ENCODE assay signal across 9 cellular contexts in the genomic region with DNA sequence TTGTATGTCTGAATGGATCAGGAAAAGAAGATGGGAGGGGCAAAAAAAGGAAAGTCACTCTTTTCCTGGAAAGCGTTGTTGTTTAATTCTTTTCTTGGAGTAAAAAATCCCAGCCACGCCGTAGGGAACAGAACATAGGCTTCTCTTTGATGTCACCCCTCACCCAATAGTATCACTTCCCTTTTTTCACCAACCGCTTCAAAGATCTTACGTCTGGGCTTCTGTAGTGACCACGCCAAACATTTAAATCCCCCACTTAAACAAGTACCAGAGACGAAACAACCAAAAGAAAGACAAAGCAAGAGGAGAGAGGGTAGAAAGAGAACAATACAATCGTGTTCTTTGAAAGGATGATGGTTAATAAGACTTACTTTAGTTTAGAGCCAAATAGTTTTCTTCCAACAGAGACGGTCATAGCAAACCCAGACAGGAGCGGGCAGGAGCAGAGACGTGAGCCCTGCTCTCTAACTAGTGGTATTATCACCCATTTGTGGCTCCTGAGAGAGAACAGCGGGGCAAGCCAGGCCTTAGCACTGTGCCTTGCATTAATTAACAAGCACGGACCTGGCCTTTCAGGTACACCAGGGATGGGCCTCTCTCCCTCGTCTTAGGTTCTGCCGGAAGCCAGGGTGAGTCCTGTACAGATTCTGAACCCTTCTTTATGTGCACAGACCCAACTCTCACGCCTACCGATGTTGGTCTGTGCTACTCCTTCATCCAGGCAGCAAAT. TPM values are rescaled to one million over a fixed set of nuclear protein-coding genes. Genes with fewer than 3 reads are reported as not detected.
DNase-seq lines count a peak whose midpoint lies in the region; ATAC-seq and TF ChIP-seq lines count a peak whose summit lies in the region.
"Had no signal": no experiment of that assay in that cellular context is flagged by ENCODE, and none has a peak within 500 bp of the region (broad histone marks: within the 10 kb centered on the region; RNA-seq: fewer than 3 reads in every experiment).

No MANE protein-coding gene starts in this region.

- BruUV-seq in OCI-LY7 (replicated peaks; lab: Mats Ljungman, UMichigan) = no TSS peak

- H3K9me3 ChIP-seq in heart right ventricle (no peaks in the 10 kb centered on the region), left ventricle myocardium inferior (replicated peaks) (no peaks in the 10 kb centered on the region), OCI-LY7 (ENCODE audit: low read length) (no peaks in the 10 kb centered on the region), breast epithelium (no peaks in the 10 kb centered on the region)
- no peaks in the 10 kb centered on the region for H3K9me3 ChIP-seq in CD4-positive, alpha-beta memory T cell (ENCODE audit: control insufficient read depth in 1 of 2, low read length in 2 of 2)

- 87 to 89% methylated on average over 17 of the region's 17 CpGs for WGBS in heart right ventricle, 2 donors

- H3K4me1 ChIP-seq in heart right ventricle (peaks cover 0 to 59% (median 16%) of the 10 kb centered on the region in 9 donors), left ventricle myocardium inferior (peaks cover 11% of the 10 kb centered on the region), OCI-LY7 (ENCODE audit: insufficient read depth, low read length, poor library complexity, severe bottlenecking) (peaks cover 56% of the 10 kb centered on the region), breast epithelium (no peaks in the 10 kb centered on the region)
- peaks cover 43% of the 10 kb centered on the region for H3K4me1 ChIP-seq in CD4-positive, alpha-beta memory T cell (ENCODE audit: insufficient read depth, low read length)

- no peaks in the 10 kb centered on the region for H3K27me3 Mint-ChIP-seq in CD4-positive, alpha-beta memory T cell

- TF ChIP-seq CTCF in heart right ventricle (IDR thresholded peaks at IDR 0.05) (no peak), left ventricle myocardium inferior (IDR thresholded peaks at IDR 0.05; ENCODE audit: borderline replicate concordance) (no peak), OCI-LY7 (conservative IDR thresholded peaks at IDR 0.05; ENCODE audit: low read length) (no peak), breast epithelium (IDR thresholded peaks at IDR 0.05) (no peak)

- POLR2A ChIA-PET in OCI-LY7 (lab: Charles Lee) = no interaction called here
- POLR2A ChIA-PET in CD4-positive, alpha-beta memory T cell (lab: Charles Lee; ENCODE audit: partially characterized antibody) = no interaction called here

- peak overlapping the region; percentile 73; the same call in 1 of the 2 replicates for H2AFZ ChIP-seq in OCI-LY7 (ENCODE audit: low read length)

- H3K36me3 Mint-ChIP-seq in CD4-positive, alpha-beta memory T cell = no peaks in the 10 kb centered on the region

- H3K9me2 ChIP-seq in OCI-LY7 (ENCODE audit: insufficient read depth, low read length) = no peaks in the 10 kb centered on the region

- DNase-seq in heart right ventricle (no peak), left ventricle myocardium inferior (no peak), OCI-LY7 (ENCODE audit: low spot score) (peak; percentile 85), breast epithelium (ENCODE audit: low spot score in 2 of 2) (no peak), T-helper 1 cell (no peak), LoVo (ENCODE audit: low spot score) (no peak)
- no peak for DNase-seq in CD4-positive, alpha-beta memory T cell
- DNase-seq: SW 1271 had no signal

- H3K4me1 Mint-ChIP-seq in CD4-positive, alpha-beta memory T cell = peaks cover 40 to 53% (median 45%) of the 10 kb centered on the region in 4 donors

- CTCF ChIA-PET in OCI-LY7 (lab: Charles Lee; ENCODE audit: unreplicated experiment) = no interaction called here
- CTCF ChIA-PET in CD4-positive, alpha-beta memory T cell (lab: Charles Lee; ENCODE audit: partially characterized antibody) = no interaction called here

- H3K27ac ChIP-seq in heart right ventricle = peak overlapping the region in 2 of 10 donors; percentile 6 to 87
- no peak overlapping the region for H3K27ac ChIP-seq in left ventricle myocardium inferior (replicated peaks)
- H3K27ac ChIP-seq in OCI-LY7 (ENCODE audit: low read depth, low read length, poor library complexity, severe bottlenecking) = peak overlapping the region; percentile 73
- no peak overlapping the region for H3K27ac ChIP-seq in breast epithelium
- H3K27ac ChIP-seq in CD4-positive, alpha-beta memory T cell (ENCODE audit: low read depth, low read length) = no peak overlapping the region

- H3K4me2 ChIP-seq in OCI-LY7 (ENCODE audit: low read length) = peak overlapping the region; percentile 89

- intact Hi-C loops in heart right ventricle (cut with DNase I) = loop anchor here in 1 of 10 donors (10.0 kb wide), 1 partner anchor 141 kb away; no protein-coding TSS in a partner anchor
- intact Hi-C loops in left ventricle myocardium inferior (cut with micrococcal nuclease) = no loop called here
- intact Hi-C loops in OCI-LY7 (cut with micrococcal nuclease; ENCODE audit: unreplicated experiment) = no loop called here
- intact Hi-C loops in breast epithelium (cut with DNase I; ENCODE audit: low total_unique reads) = no loop called here
- intact Hi-C loops in CD4-positive, alpha-beta memory T cell (cut with micrococcal nuclease) = no loop called here

- H3K36me3 ChIP-seq in heart right ventricle (no peaks in the 10 kb centered on the region), left ventricle myocardium inferior (no peaks in the 10 kb centered on the region), OCI-LY7 (ENCODE audit: insufficient read depth, low read length) (no peaks in the 10 kb centered on the region), breast epithelium (no peaks in the 10 kb centered on the region)
- H3K36me3 ChIP-seq in CD4-positive, alpha-beta memory T cell (ENCODE audit: insufficient read depth, low read length) = no peaks in the 10 kb centered on the region

- H3K4me3 ChIP-seq in heart right ventricle (peak overlapping the region in 1 of 10 donors; percentile 33), left ventricle myocardium inferior (no peak overlapping the region), OCI-LY7 (ENCODE audit: low read depth, low read length, poor library complexity, severe bottlenecking) (peak overlapping the region; percentile 56), breast epithelium (no peak overlapping the region)
- H3K4me3 ChIP-seq in CD4-positive, alpha-beta memory T cell (ENCODE audit: low read length in 2 of 2) = no peak overlapping the region

- no peaks in the 10 kb centered on the region for H4K20me1 ChIP-seq in OCI-LY7 (ENCODE audit: insufficient read depth, low read length)

- no peaks in the 10 kb centered on the region for H3K79me2 ChIP-seq in OCI-LY7 (ENCODE audit: insufficient read depth, low read depth, low read length)

- H3K27me3 ChIP-seq in heart right ventricle = no peaks in the 10 kb centered on the region
- no peaks in the 10 kb centered on the region for H3K27me3 ChIP-seq in left ventricle myocardium inferior (ENCODE audit: low read depth)
- H3K27me3 ChIP-seq in breast epithelium = no peaks in the 10 kb centered on the region
- no peaks in the 10 kb centered on the region for H3K27me3 ChIP-seq in CD4-positive, alpha-beta memory T cell (ENCODE audit: insufficient read depth, low read length)

- no peak overlapping the region for H3K27ac Mint-ChIP-seq in CD4-positive, alpha-beta memory T cell

- no peaks in the 10 kb centered on the region for H3K9me3 Mint-ChIP-seq in CD4-positive, alpha-beta memory T cell

- no peak for TF ChIP-seq POLR2A in breast epithelium (IDR thresholded peaks at IDR 0.05)

- ATAC-seq in heart right ventricle (peak in 6 of 8 donors; percentile 27 to 74 (median 44)), HG02973 (IDR thresholded peaks at IDR 0.05; ENCODE audit: unreplicated experiment) (peak; percentile 69)

- H3K4me3 Mint-ChIP-seq in CD4-positive, alpha-beta memory T cell = no peak overlapping the region

RNA-seq across cellular contexts. Expression of gene BCL6, which starts 28.1 kb away (rescaled TPM):
- total RNA-seq in heart right ventricle (100 to 1,000 TPM in 2 of 10 donors, 10 to 100 TPM in 8; 27.9 to 154 (median 51.7) TPM), left ventricle myocardium inferior (47.7 TPM), OCI-LY7 (2022) (251 and 256 TPM in 2 replicates), breast epithelium (100 to 1,000 TPM; 281 to 346 (median 283) TPM)
- 10 to 100 TPM; 33.9 to 52.2 TPM for polyA plus RNA-seq in heart right ventricle
- total RNA-seq in OCI-LY7 (2014; rRNA removed; shearing (Covaris generic)) = 62.4 and 65.6 TPM in 2 replicates
- total RNA-seq in CD4-positive, alpha-beta memory T cell = 10 to 100 TPM; 31.4 to 34.8 TPM
- 1 to 10 TPM; 1.1 to 1.8 TPM for polyA plus RNA-seq in CD4-positive, alpha-beta memory T cell
